In the genomic region with DNA sequence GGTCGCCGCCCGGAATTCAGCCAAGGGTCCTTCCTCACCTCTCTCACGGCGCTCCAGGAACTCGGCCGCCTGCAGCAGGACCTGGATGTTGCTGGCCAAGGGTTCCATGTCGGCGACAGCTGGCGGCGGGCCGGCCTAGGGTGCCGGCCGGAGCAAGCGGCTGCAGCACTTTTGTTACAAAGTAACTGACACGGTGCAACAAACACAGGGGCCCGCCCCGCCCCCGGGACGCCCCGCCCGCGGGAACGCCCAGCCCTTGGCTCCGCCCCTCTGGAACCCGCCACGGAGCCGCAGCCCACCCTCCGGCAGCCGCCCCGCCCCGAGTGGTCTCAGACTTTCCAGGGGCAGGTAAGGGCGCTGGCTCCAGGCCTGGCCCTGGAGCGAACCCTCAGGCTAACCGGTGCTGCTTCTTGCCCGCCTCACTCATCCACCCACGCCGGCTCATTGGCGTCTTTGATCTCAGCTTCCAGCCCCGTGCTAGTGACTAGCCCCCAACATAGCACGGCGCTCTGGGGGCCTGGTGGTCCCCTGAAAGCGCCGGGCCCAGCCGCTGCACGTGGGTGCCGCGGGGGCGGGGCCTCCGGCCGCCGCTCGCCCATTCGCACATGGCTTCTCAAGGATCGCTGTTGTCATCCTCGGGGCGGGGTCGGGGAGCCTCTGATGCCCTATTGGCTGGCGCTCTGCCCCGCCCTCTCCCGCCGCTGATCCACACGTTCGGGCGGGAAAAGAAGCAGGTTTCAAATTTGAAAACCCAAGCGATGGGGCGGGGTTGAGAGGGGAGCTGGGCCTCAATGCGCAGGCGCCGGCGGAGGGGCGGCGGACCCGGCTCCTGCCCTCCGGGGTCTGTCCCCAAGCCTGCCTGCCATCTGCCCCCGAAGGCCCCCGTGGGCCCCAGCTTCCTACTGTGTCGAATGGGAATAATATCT, we compare ENCODE assay signal across 8 cellular contexts. TPM values are rescaled to one million over a fixed set of nuclear protein-coding genes. Genes with fewer than 3 reads are reported as not detected.
DNase-seq lines count a peak whose midpoint lies in the region; ATAC-seq and TF ChIP-seq lines count a peak whose summit lies in the region.

Gene MXD3 (minus strand): TSS at position 176 of the 926 bp plus-strand sequence. CDS start 68 bp downstream, at position 108.

- H3K36me3 ChIP-seq in testis (ENCODE audit: low read depth, missing control alignments) = no peaks in the 10 kb centered on the region

- CTCF ChIA-PET in GM10248 (lab: Yijun Ruan, JAX) = interaction anchor here (1.1 to 8.1 kb wide), 11 partner anchors 9 to 198 kb away, joined by 3 to 64 read pairs (median 4); partner anchors contain the start of genes PRELID1 and RAB24

- DNase-seq in GM10248 (ENCODE audit: extremely low spot score) (peak; percentile 98), NCI-H1048 (lab: John Stamatoyannopoulos, UW) (peak; percentile 93), SK-N-DZ (ENCODE audit: low spot score) (peak; percentile 98), globus pallidus (ENCODE audit: low spot score) (peak; percentile 90), omental fat pad (ENCODE audit: low spot score) (peak; percentile 85), testis (peak; percentile 99)
- peak; percentile 96 for DNase-seq in activated naive CD4-positive, alpha-beta T cell treated with Interleukin-2 at 50 U/mL for 16 hours

- TF ChIP-seq CTCF in GM10248 (IDR thresholded peaks at IDR 0.05; ENCODE audit: control extremely low read depth, extremely low read depth, low read depth, missing control alignments) (no peak), omental fat pad (IDR thresholded peaks at IDR 0.05) (no peak), testis (IDR thresholded peaks at IDR 0.05) (no peak)

- ATAC-seq in HG02588 (IDR thresholded peaks at IDR 0.05; ENCODE audit: unreplicated experiment) (peak; percentile 70), omental fat pad (ENCODE audit: low FRiP score) (peak; percentile 81)

- peak within 1 kb of the TSS; percentile 24 to 59 for H3K4me3 ChIP-seq in testis

- no peaks in the 10 kb centered on the region for H3K27me3 ChIP-seq in testis

- TF ChIP-seq POLR2A in testis (IDR thresholded peaks at IDR 0.05) = no peak

- intact Hi-C loops in testis (cut with DNase I; ENCODE audit: low total_unique reads) = no loop called here

- POLR2A ChIA-PET in GM10248 (lab: Yijun Ruan, JAX) = interaction anchor here (0.6 to 1.1 kb wide), 4 partner anchors 10 to 285 kb away, joined by 3 to 6 read pairs (median 4); no protein-coding TSS in a partner anchor

- H3K4me1 ChIP-seq in testis = peaks cover 28% of the 10 kb centered on the region

- 0 to 3% methylated on average over 13 to 68 of the region's 78 CpGs for WGBS in testis, 2 donors

- no peak within 1 kb of the TSS for H3K27ac ChIP-seq in testis

- no peaks in the 10 kb centered on the region for H3K9me3 ChIP-seq in testis

RNA-seq across cellular contexts. Expression of gene MXD3, which starts in this region (rescaled TPM):
- 263 and 287 TPM in 2 replicates for polyA plus RNA-seq in SK-N-DZ (2014; cell fraction: cytosol; rRNA removed)
- polyA plus RNA-seq in SK-N-DZ (2014; cell fraction: nucleus; rRNA removed) = 398 TPM in 2 replicates
- total RNA-seq in omental fat pad (10 to 100 TPM in 1 of 4 donors, 1 to 10 TPM in 3; 3.5 to 26.8 (median 4.8) TPM), testis (10 to 100 TPM; 12.5 to 12.9 TPM)
- 7.7 TPM for polyA plus RNA-seq in testis (ENCODE audit: insufficient read depth, low read depth, low replicate concordance)
